In genomic region chr15:60727260-60727659, GRCh38 we compare ENCODE assay signal across 28 cellular contexts.
"Had no signal": no experiment of that assay in that cellular context is flagged by ENCODE, and none has a peak within 500 bp of the region (broad histone marks: within the 10 kb centered on the region; RNA-seq: fewer than 3 reads in every experiment).

No MANE protein-coding gene starts in this region.

- H3K27me3 ChIP-seq: ascending aorta, brain microvascular endothelial cell, dorsolateral prefrontal cortex had no signal

- H3K9me3 Mint-ChIP-seq: activated CD4-positive, alpha-beta memory T cell treated with anti-CD3 and anti-CD28 coated beads for 36 hours; activated naive CD8-positive, alpha-beta T cell treated with anti-CD3 and anti-CD28 coated beads, Interleukin-2, amount 10 ng/mL, durations not matched to agents 7 days and 5 days; central memory CD8-positive, alpha-beta T cell; dendritic cell treated with granulocyte-macrophage colony-stimulating factor and Interleukin-4, amounts not matched to agents 40 ng/mL and 50 ng/mL, for 4 days; endodermal cell had no signal

- ATAC-seq: activated CD4-positive, alpha-beta T cell treated with anti-CD3 and anti-CD28 coated beads for 36 hours; activated CD8-positive, alpha-beta memory T cell treated with anti-CD3 and anti-CD28 coated beads, Interleukin-2, amount 10 ng/mL, durations not matched to agents 7 days and 5 days; activated CD8-positive, alpha-beta T cell treated with anti-CD3 and anti-CD28 coated beads, Interleukin-2, amount 10 ng/mL, durations not matched to agents 7 days and 5 days; activated naive CD4-positive, alpha-beta T cell treated with anti-CD3 and anti-CD28 coated beads, Interleukin-2, amount 50 U/mL, for 72 hours; esophagus mucosa had no signal

- H3K4me1 Mint-ChIP-seq: endodermal cell had no signal

- H3K36me3 ChIP-seq: ascending aorta, brain microvascular endothelial cell had no signal

- DNase-seq: activated CD4-positive, alpha-beta memory T cell treated with anti-CD3 and anti-CD28 coated beads for 36 hours; activated CD4-positive, alpha-beta T cell treated with anti-CD3 and anti-CD28 coated beads for 36 hours; activated CD4-positive, alpha-beta T cell treated with anti-CD3 and anti-CD28 coated beads, Interleukin-2, amount 10 ng/mL, durations not matched to agents 24 days and 14 days; activated CD4-positive, CD25-positive, alpha-beta regulatory T cell; activated CD4-positive, CD25-positive, alpha-beta regulatory T cell treated with anti-CD3 and anti-CD28 coated beads, Interleukin-2, amount 50 U/mL, for 72 hours; activated CD8-positive, alpha-beta memory T cell treated with anti-CD3 and anti-CD28 coated beads, Interleukin-2, amount 10 ng/mL, durations not matched to agents 7 days and 5 days; activated CD8-positive, alpha-beta memory T cell treated with anti-CD3 and anti-CD28 coated beads, Interleukin-2, amount 50 U/mL, for 4 hours; activated CD8-positive, alpha-beta T cell treated with anti-CD3 and anti-CD28 coated beads, Interleukin-2, amount 10 ng/mL, durations not matched to agents 7 days and 5 days; activated gamma-delta T cell; activated naive CD4-positive, alpha-beta T cell; activated naive CD4-positive, alpha-beta T cell treated with anti-CD3 and anti-CD28 coated beads, Interleukin-2, amount 10 ng/mL, durations not matched to agents 7 days and 5 days; activated naive CD8-positive, alpha-beta T cell treated with anti-CD3 and anti-CD28 coated beads, Interleukin-2, amount 10 ng/mL, durations not matched to agents 7 days and 5 days; activated T-cell treated with anti-CD3 and anti-CD28 coated beads, Interleukin-2, amount 50 U/mL, for 1 hour; activated T-cell treated with anti-CD3 and anti-CD28 coated beads, Interleukin-2, amount 50 U/mL, for 48 hours; brain microvascular endothelial cell; dorsolateral prefrontal cortex; effector memory CD4-positive, alpha-beta T cell; endodermal cell; foreskin fibroblast; head of caudate nucleus; T-helper 2 cell had no signal

- H3K27ac ChIP-seq: ascending aorta, brain microvascular endothelial cell, coronary artery, dorsolateral prefrontal cortex had no signal

- H3K27ac Mint-ChIP-seq: activated CD4-positive, alpha-beta memory T cell treated with anti-CD3 and anti-CD28 coated beads for 36 hours; activated CD4-positive, alpha-beta T cell treated with anti-CD3 and anti-CD28 coated beads for 36 hours; activated CD4-positive, alpha-beta T cell treated with anti-CD3 and anti-CD28 coated beads, Interleukin-2, amount 10 ng/mL, durations not matched to agents 24 days and 14 days; activated CD8-positive, alpha-beta memory T cell treated with anti-CD3 and anti-CD28 coated beads, Interleukin-2, amount 10 ng/mL, durations not matched to agents 7 days and 5 days; activated CD8-positive, alpha-beta T cell treated with anti-CD3 and anti-CD28 coated beads, Interleukin-2, amount 10 ng/mL, durations not matched to agents 7 days and 5 days; activated naive CD4-positive, alpha-beta T cell treated with anti-CD3 and anti-CD28 coated beads, Interleukin-2, amount 10 ng/mL, durations not matched to agents 7 days and 5 days; activated naive CD4-positive, alpha-beta T cell treated with anti-CD3 and anti-CD28 coated beads, Interleukin-2, amount 50 U/mL, for 72 hours; activated naive CD8-positive, alpha-beta T cell treated with anti-CD3 and anti-CD28 coated beads, Interleukin-2, amount 10 ng/mL, durations not matched to agents 7 days and 5 days; activated T-helper 1 cell treated with anti-CD3 and anti-CD28 coated beads, Interleukin-12 subunit alpha, Interleukin-12 subunit beta, Interleukin-2, Interleukin-4 antibody, amounts not matched to agents 30 ng/mL and 10 ng/mL and 1 ng/mL, durations not matched to agents 14 hours and 24 hours and 36 hours; dendritic cell treated with granulocyte-macrophage colony-stimulating factor and Interleukin-4, amounts not matched to agents 40 ng/mL and 50 ng/mL, for 4 days; endodermal cell had no signal

- H3K4me3 ChIP-seq: ascending aorta, coronary artery, dorsolateral prefrontal cortex had no signal

- H3K36me3 Mint-ChIP-seq: activated CD8-positive, alpha-beta memory T cell treated with anti-CD3 and anti-CD28 coated beads, Interleukin-2, amount 10 ng/mL, durations not matched to agents 7 days and 5 days; activated naive CD4-positive, alpha-beta T cell treated with anti-CD3 and anti-CD28 coated beads, Interleukin-2, amount 10 ng/mL, durations not matched to agents 7 days and 5 days had no signal

- H3K9me3 ChIP-seq: ascending aorta had no signal

- H3K4me3 Mint-ChIP-seq: activated CD4-positive, alpha-beta memory T cell treated with anti-CD3 and anti-CD28 coated beads for 36 hours; activated CD4-positive, alpha-beta T cell treated with anti-CD3 and anti-CD28 coated beads for 36 hours; activated CD4-positive, alpha-beta T cell treated with anti-CD3 and anti-CD28 coated beads, Interleukin-2, amount 10 ng/mL, durations not matched to agents 24 days and 14 days; activated CD8-positive, alpha-beta memory T cell treated with anti-CD3 and anti-CD28 coated beads, Interleukin-2, amount 10 ng/mL, durations not matched to agents 7 days and 5 days; activated CD8-positive, alpha-beta T cell treated with anti-CD3 and anti-CD28 coated beads, Interleukin-2, amount 10 ng/mL, durations not matched to agents 7 days and 5 days; activated naive CD4-positive, alpha-beta T cell treated with anti-CD3 and anti-CD28 coated beads, Interleukin-2, amount 10 ng/mL, durations not matched to agents 7 days and 5 days; activated naive CD8-positive, alpha-beta T cell treated with anti-CD3 and anti-CD28 coated beads, Interleukin-2, amount 10 ng/mL, durations not matched to agents 7 days and 5 days; activated T-helper 1 cell treated with anti-CD3 and anti-CD28 coated beads, Interleukin-12 subunit alpha, Interleukin-12 subunit beta, Interleukin-2, Interleukin-4 antibody, amounts not matched to agents 30 ng/mL and 10 ng/mL and 1 ng/mL, durations not matched to agents 14 hours and 24 hours and 36 hours; central memory CD8-positive, alpha-beta T cell; dendritic cell treated with granulocyte-macrophage colony-stimulating factor and Interleukin-4, amounts not matched to agents 40 ng/mL and 50 ng/mL, for 4 days; endodermal cell had no signal

- H3K4me1 ChIP-seq: ascending aorta had no signal

- H3K27me3 Mint-ChIP-seq: activated CD4-positive, alpha-beta memory T cell treated with anti-CD3 and anti-CD28 coated beads for 36 hours; activated CD4-positive, alpha-beta T cell treated with anti-CD3 and anti-CD28 coated beads for 36 hours; activated CD4-positive, alpha-beta T cell treated with anti-CD3 and anti-CD28 coated beads, Interleukin-2, amount 10 ng/mL, durations not matched to agents 24 days and 14 days; activated naive CD8-positive, alpha-beta T cell treated with anti-CD3 and anti-CD28 coated beads, Interleukin-2, amount 10 ng/mL, durations not matched to agents 7 days and 5 days; central memory CD8-positive, alpha-beta T cell; dendritic cell treated with granulocyte-macrophage colony-stimulating factor and Interleukin-4, amounts not matched to agents 40 ng/mL and 50 ng/mL, for 4 days had no signal
